In the genomic region with DNA sequence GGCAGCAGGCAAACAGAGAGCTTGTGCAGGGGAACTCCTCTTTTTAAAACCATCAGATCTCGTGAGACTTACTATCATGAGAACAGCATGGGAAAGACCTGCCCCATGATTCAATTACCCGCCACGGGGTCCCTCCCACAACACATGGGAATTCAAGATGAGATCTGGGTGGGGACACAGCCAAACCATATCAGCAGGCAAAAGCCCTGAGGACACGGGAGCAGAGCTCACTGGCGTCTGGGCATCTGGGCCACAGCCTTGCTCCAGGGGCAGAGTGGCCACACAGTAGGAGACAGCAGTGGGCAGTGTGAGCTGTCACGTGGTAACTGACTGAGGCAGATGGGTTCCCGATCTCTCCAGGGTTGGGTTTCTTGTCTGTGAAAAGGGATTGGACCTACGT, we compare ENCODE assay signal across 1 cellular context. TPM values are rescaled to one million over a fixed set of nuclear protein-coding genes. Genes with fewer than 3 reads are reported as not detected.
"Had no signal": no experiment of that assay in that cellular context is flagged by ENCODE, and none has a peak within 500 bp of the region (broad histone marks: within the 10 kb centered on the region; RNA-seq: fewer than 3 reads in every experiment).

No MANE protein-coding gene starts in this region.

RNA-seq across cellular contexts. Expression of gene EFCAB12, which starts 42.9 kb away (rescaled TPM):
- total RNA-seq: left ventricle myocardium superior had no signal
